In genomic region chr16:57042157-57043111, GRCh38 we compare ENCODE assay signal across 8 cellular contexts. TPM values are rescaled to one million over a fixed set of nuclear protein-coding genes. Genes with fewer than 3 reads are reported as not detected.
DNase-seq lines count a peak whose midpoint lies in the region; ATAC-seq and TF ChIP-seq lines count a peak whose summit lies in the region.

No MANE protein-coding gene starts in this region.

- TF ChIP-seq CTCF in MM.1S (IDR thresholded peaks at IDR 0.05; ENCODE audit: low read length) (no peak), neutrophil (IDR thresholded peaks at IDR 0.05) (no peak)

- H3K9me2 ChIP-seq in MM.1S (replicated peaks; ENCODE audit: insufficient read depth, low read length), result no peaks in the 10 kb centered on the region

- H3K9me3 Mint-ChIP-seq in activated T-cell treated with anti-CD3 and anti-CD28 coated beads, Interleukin-2, amount 50 U/mL, for 4 hours, result no peaks in the 10 kb centered on the region

- H3K27ac ChIP-seq in MM.1S (ENCODE audit: low read length) (peak overlapping the region; percentile 75), neutrophil (peak overlapping the region; percentile 87)

- no peaks in the 10 kb centered on the region for H3K36me3 ChIP-seq in MM.1S (replicated peaks; ENCODE audit: insufficient read depth, low read length)
- H3K36me3 ChIP-seq in neutrophil, result peaks cover 44% of the 10 kb centered on the region

- H3F3A ChIP-seq in MM.1S (ENCODE audit: insufficient read depth, low read length), result peaks cover 24% of the 10 kb centered on the region

- no peaks in the 10 kb centered on the region for H4K20me1 ChIP-seq in MM.1S (ENCODE audit: insufficient read depth, low read length)

- peak overlapping the region; percentile 47; the same call in 1 of the 2 replicates for H3K9ac ChIP-seq in MM.1S (ENCODE audit: low read length)

- no peaks in the 10 kb centered on the region for H3K79me2 ChIP-seq in MM.1S (ENCODE audit: low read length)

- H3K4me1 ChIP-seq in MM.1S (ENCODE audit: low read length), result peaks cover 54% of the 10 kb centered on the region
- peaks cover 88 to 92% of the 10 kb centered on the region in 2 experiments for H3K4me1 ChIP-seq in neutrophil (ENCODE audit: control insufficient read depth in 1 of 2, insufficient read depth in 1 of 2, low read depth in 1 of 2, low read length in 1 of 2)

- peak overlapping the region; percentile 46 for H2AFZ ChIP-seq in MM.1S (ENCODE audit: low read length)

- H3K4me3 ChIP-seq in MM.1S (ENCODE audit: low read length), result peak overlapping the region; percentile 52
- H3K4me3 ChIP-seq in neutrophil (ENCODE audit: low read depth in 1 of 2, low read length in 1 of 2), result peak overlapping the region; percentile 59 to 69

- H3K27me3 Mint-ChIP-seq in activated T-cell treated with anti-CD3 and anti-CD28 coated beads, Interleukin-2, amount 50 U/mL, for 4 hours (ENCODE audit: low read depth), result no peaks in the 10 kb centered on the region

- H3K4me1 Mint-ChIP-seq in activated T-cell treated with anti-CD3 and anti-CD28 coated beads, Interleukin-2, amount 50 U/mL, for 4 hours (ENCODE audit: low read depth), result peaks cover 74% of the 10 kb centered on the region

- H3K9me3 ChIP-seq in MM.1S (replicated peaks; ENCODE audit: insufficient read depth, low read length) (no peaks in the 10 kb centered on the region), neutrophil (no peaks in the 10 kb centered on the region)

- peak overlapping the region; percentile 97 for H3K4me2 ChIP-seq in MM.1S (ENCODE audit: low read depth, low read length)

- DNase-seq in CD1c-positive myeloid dendritic cell (ENCODE audit: extremely low spot score), result peak; percentile 76
- DNase-seq in MM.1S, result peak; percentile 86
- peak; percentile 75 for DNase-seq in activated T-cell treated with anti-CD3 and anti-CD28 coated beads, Interleukin-2, amount 50 U/mL, for 4 hours
- no peak for DNase-seq in medulla oblongata (ENCODE audit: extremely low spot score)
- DNase-seq in NCI-H1930 (lab: John Stamatoyannopoulos, UW), result no peak
- DNase-seq in NCI-H146 (lab: John Stamatoyannopoulos, UW), result no peak

- ATAC-seq in GM21526 (IDR thresholded peaks at IDR 0.05; ENCODE audit: low FRiP score, unreplicated experiment), result peak; percentile 71
- ATAC-seq in activated T-cell treated with anti-CD3 and anti-CD28 coated beads, Interleukin-2, amount 50 U/mL, for 4 hours, result peak; percentile 76 to 79

- H3K27me3 ChIP-seq in MM.1S (replicated peaks; ENCODE audit: insufficient read depth, low read length) (no peaks in the 10 kb centered on the region), neutrophil (no peaks in the 10 kb centered on the region)

- peaks cover 33% of the 10 kb centered on the region for H3K36me3 Mint-ChIP-seq in activated T-cell treated with anti-CD3 and anti-CD28 coated beads, Interleukin-2, amount 50 U/mL, for 4 hours (ENCODE audit: insufficient read depth)

- peak overlapping the region; percentile 66 for H3K4me3 Mint-ChIP-seq in activated T-cell treated with anti-CD3 and anti-CD28 coated beads, Interleukin-2, amount 50 U/mL, for 4 hours

RNA-seq across cellular contexts. Expression of gene CPNE2, which starts 49.9 kb away (rescaled TPM):
- 1 to 10 TPM; 2.4 to 4.0 (median 2.9) TPM for total RNA-seq in activated T-cell treated with anti-CD3 and anti-CD28 coated beads, Interleukin-2, amount 50 U/mL, for 4 hours

RNA-seq across cellular contexts. Expression of gene NLRC5, which starts 53.1 kb away (rescaled TPM):
- total RNA-seq in activated T-cell treated with anti-CD3 and anti-CD28 coated beads, Interleukin-2, amount 50 U/mL, for 4 hours, result 100 to 1,000 TPM; 143 to 180 (median 158) TPM

Comparison
In these comparisons a context has a peak if more than half of its experiments do, and no peak if none do; other contexts are left out.
1. DNase-seq: peak in CD1c-positive myeloid dendritic cell (single experiment), MM.1S (single experiment) and activated T-cell treated with anti-CD3 and anti-CD28 coated beads, Interleukin-2, amount 50 U/mL, for 4 hours (single experiment); none in medulla oblongata (single experiment), NCI-H1930 (0 of 2) and NCI-H146 (single experiment).